Comparison of ENCODE assay signal across 1 cellular context in genomic region chr16:57507414-57508083, GRCh38.
TF ChIP-seq lines count a peak whose summit lies in the region.

No MANE protein-coding gene starts in this region.

TF ChIP-seq in H1, 55 proteins besides CTCF, POLR2A, EP300 and RAD21:
- TF ChIP-seq SRF (IDR thresholded peaks at IDR 0.05; ENCODE audit: low read depth, low read length) (no peak), TAF1 (IDR thresholded peaks at IDR 0.05; ENCODE audit: low read depth, low read length) (no peak), NANOG (IDR thresholded peaks at IDR 0.05; ENCODE audit: insufficient read depth, low read depth, low read length, poor library complexity, severe bottlenecking) (no peak), PHF8 (conservative IDR thresholded peaks at IDR 0.05; ENCODE audit: low read depth, low read length) (no peak), ASH2L (IDR thresholded peaks at IDR 0.05; ENCODE audit: low read length) (no peak), TAF7 (optimal IDR thresholded peaks at IDR 0.05; ENCODE audit: borderline replicate concordance, low read depth, low read length) (no peak), MAX (IDR thresholded peaks at IDR 0.05) (no peak), TBP (IDR thresholded peaks at IDR 0.05; ENCODE audit: low read depth, low read length) (no peak), CBX5 (IDR thresholded peaks at IDR 0.05; ENCODE audit: low read depth, low read length) (no peak), MAFK (IDR thresholded peaks at IDR 0.05; ENCODE audit: low read depth, low read length) (no peak), SP2 (IDR thresholded peaks at IDR 0.05; ENCODE audit: low read length) (no peak), GABPA (IDR thresholded peaks at IDR 0.05; ENCODE audit: borderline replicate concordance, insufficient read depth, low read length) (no peak), ATF2 (IDR thresholded peaks at IDR 0.05; ENCODE audit: low read length) (no peak), KDM1A (IDR thresholded peaks at IDR 0.05; ENCODE audit: borderline replicate concordance, low read length) (no peak), CEBPB (IDR thresholded peaks at IDR 0.05; ENCODE audit: low read depth, low read length) (no peak), BACH1 (IDR thresholded peaks at IDR 0.05; ENCODE audit: low read length) (no peak), HDAC6 (IDR thresholded peaks at IDR 0.05; ENCODE audit: low read depth, low read length) (no peak), CREB1 (IDR thresholded peaks at IDR 0.05) (no peak), ZNF274 (IDR thresholded peaks at IDR 0.05; ENCODE audit: borderline replicate concordance, extremely low read depth, low read length) (no peak)
